In genomic region chr6:156487877-156488276, GRCh38 we compare ENCODE assay signal across 26 cellular contexts.
"Had no signal": no experiment of that assay in that cellular context is flagged by ENCODE, and none has a peak within 500 bp of the region (broad histone marks: within the 10 kb centered on the region; RNA-seq: fewer than 3 reads in every experiment).

No MANE protein-coding gene starts in this region.

- DNase-seq: activated B cell treated with CpG ODN at 0.5 μM for 24 hours; activated CD4-positive, alpha-beta T cell treated with anti-CD3 and anti-CD28 coated beads for 48 hours; activated CD4-positive, alpha-beta T cell treated with anti-CD3 and anti-CD28 coated beads, Interleukin-2, amount 50 U/mL, for 1 hour; activated CD4-positive, alpha-beta T cell treated with anti-CD3 and anti-CD28 coated beads, Interleukin-2, amount 50 U/mL, for 48 hours; activated CD8-positive, alpha-beta memory T cell treated with anti-CD3 and anti-CD28 coated beads for 24 hours; activated CD8-positive, alpha-beta T cell treated with anti-CD3 and anti-CD28 coated beads for 36 hours; activated effector memory CD4-positive, alpha-beta T cell treated with Interleukin-2 at 50 U/mL for 16 hours; activated gamma-delta T cell treated with Interleukin-2 at 50 U/mL for 16 hours; activated naive CD4-positive, alpha-beta T cell treated with anti-CD3 and anti-CD28 coated beads, Interleukin-2, amount 50 U/mL, for 16 hours; activated naive CD4-positive, alpha-beta T cell treated with Interleukin-2 at 50 U/mL for 16 hours; activated T-cell treated with anti-CD3 and anti-CD28 coated beads, Interleukin-2, amount 50 U/mL, for 4 hours; amniotic stem cell; anterior cingulate cortex; brain microvascular endothelial cell; dorsolateral prefrontal cortex; effector memory CD4-positive, alpha-beta T cell; endodermal cell; foreskin fibroblast; T-helper 1 cell; T-helper 17 cell; T1000; WERI-Rb-1 had no signal

- ATAC-seq: activated CD4-positive, CD25-positive, alpha-beta regulatory T cell treated with anti-CD3 and anti-CD28 coated beads, Interleukin-2, amount 50 U/mL, for 24 hours; activated CD8-positive, alpha-beta T cell treated with anti-CD3 and anti-CD28 coated beads for 36 hours; activated T-cell treated with anti-CD3 and anti-CD28 coated beads, Interleukin-2, amount 50 U/mL, for 4 hours; activated T-helper 17 cell treated with anti-CD3 and anti-CD28 coated beads, Interleukin-2, amount 50 U/mL, for 72 hours; esophagus mucosa; T-helper 17 cell had no signal

- H3K27me3 ChIP-seq: brain microvascular endothelial cell, dorsolateral prefrontal cortex had no signal

- H3K36me3 ChIP-seq: brain microvascular endothelial cell, WERI-Rb-1 had no signal

- H3K4me3 ChIP-seq: coronary artery, dorsolateral prefrontal cortex had no signal

- H3K27ac ChIP-seq: brain microvascular endothelial cell, coronary artery, dorsolateral prefrontal cortex, WERI-Rb-1 had no signal
